ENCODE assay signal across 11 cellular contexts in the genomic region with DNA sequence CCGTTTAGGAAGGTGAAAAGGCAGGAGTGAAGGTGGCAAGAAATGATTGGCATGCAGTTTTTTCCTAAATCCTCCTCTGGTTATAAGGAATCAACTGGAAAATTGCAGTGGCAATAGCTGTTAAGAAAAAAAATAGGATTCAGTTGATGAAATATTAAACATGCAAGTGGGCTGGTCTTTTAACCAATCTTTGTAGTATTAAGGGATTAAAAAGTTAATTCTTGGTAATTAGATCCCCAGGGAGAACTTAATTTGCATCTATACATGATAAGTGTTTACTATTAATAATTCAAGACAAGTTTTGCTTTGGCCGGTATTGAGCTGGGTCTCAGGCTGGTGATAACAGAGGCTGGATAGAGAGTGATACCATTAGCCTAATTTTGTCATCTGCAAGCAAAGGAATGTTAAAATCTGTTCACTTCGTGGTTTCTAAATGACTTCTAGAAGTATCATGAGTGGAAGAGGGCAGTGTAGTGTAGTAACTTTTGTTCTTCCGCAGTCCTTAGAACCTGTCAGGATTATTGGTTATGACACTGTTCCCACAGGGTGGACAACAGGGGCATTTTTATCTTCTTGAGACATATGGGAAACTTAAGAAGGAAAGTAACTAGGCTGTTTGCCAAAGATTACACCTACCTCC.
DNase-seq lines count a peak whose midpoint lies in the region; ATAC-seq and TF ChIP-seq lines count a peak whose summit lies in the region.
"Had no signal": no experiment of that assay in that cellular context is flagged by ENCODE, and none has a peak within 500 bp of the region (broad histone marks: within the 10 kb centered on the region; RNA-seq: fewer than 3 reads in every experiment).

No MANE protein-coding gene starts in this region.

- H3K9me2 ChIP-seq in PC-9 (ENCODE audit: insufficient read depth), result no peaks in the 10 kb centered on the region

- H4K20me1 ChIP-seq in PC-9 (ENCODE audit: insufficient read depth), result no peaks in the 10 kb centered on the region

- H3K79me2 ChIP-seq in PC-9 (ENCODE audit: low read depth), result peaks cover 68% of the 10 kb centered on the region

- POLR2A ChIA-PET in PC-9 (lab: Charles Lee; ENCODE audit: unreplicated experiment), result interaction anchor here (0.5 to 0.6 kb wide), 2 partner anchors 156 to 176 kb away, joined by 3 read pairs; no protein-coding TSS in a partner anchor

- CTCF ChIA-PET in PC-9 (lab: Charles Lee), result interaction anchor here (0.5 to 1.0 kb wide), 3 partner anchors 136 to 158 kb away, joined by 3 to 6 read pairs (median 3); no protein-coding TSS in a partner anchor

- no peaks in the 10 kb centered on the region for H3K27me3 Mint-ChIP-seq in activated T-cell treated with anti-CD3 and anti-CD28 coated beads, Interleukin-2, amount 50 U/mL, for 24 hours
- peaks cover 2% of the 10 kb centered on the region for H3K27me3 Mint-ChIP-seq in endothelial cell (ENCODE audit: unreplicated experiment)
- H3K27me3 Mint-ChIP-seq in stimulated activated naive B cell treated with anti-CD40 and anti-IgM and Interleukin-4, amounts not matched to agents 10 μg/mL and 1 μg/mL and 100 μg/mL, for 72 hours, result no peaks in the 10 kb centered on the region

- peak overlapping the region; percentile 93 for H3K27ac ChIP-seq in PC-9

- no peaks in the 10 kb centered on the region for H3K9me3 ChIP-seq in PC-9 (ENCODE audit: insufficient read depth, low read depth)
- H3K9me3 ChIP-seq: uterus had no signal

- no peak for ATAC-seq in stimulated activated naive B cell treated with anti-CD40 and anti-IgM and Interleukin-4, amounts not matched to agents 10 μg/mL and 1 μg/mL and 100 μg/mL, for 72 hours (replicated peaks)
- no peak for ATAC-seq in esophagus mucosa
- no peak for ATAC-seq in GM21390 (IDR thresholded peaks at IDR 0.05; ENCODE audit: unreplicated experiment)

- BruUV-seq in PC-9 (replicated peaks; lab: Mats Ljungman, UMichigan), result no TSS peak

- no peaks in the 10 kb centered on the region for H3K27me3 ChIP-seq in PC-9 (ENCODE audit: insufficient read depth, low read depth)
- H3K27me3 ChIP-seq: uterus had no signal

- H3K36me3 ChIP-seq in PC-9 (ENCODE audit: low read depth), result peaks cover 11% of the 10 kb centered on the region; the same call in 1 of the 2 replicates
- H3K36me3 ChIP-seq: uterus had no signal

- TF ChIP-seq CTCF in PC-9 (conservative IDR thresholded peaks at IDR 0.05), result no peak
- TF ChIP-seq CTCF in endothelial cell (IDR thresholded peaks at IDR 0.05; ENCODE audit: unreplicated experiment), result no peak

- peak overlapping the region; percentile 87 for H3K27ac Mint-ChIP-seq in activated T-cell treated with anti-CD3 and anti-CD28 coated beads, Interleukin-2, amount 50 U/mL, for 24 hours
- H3K27ac Mint-ChIP-seq in endothelial cell (ENCODE audit: unreplicated experiment), result peak overlapping the region; percentile 95
- H3K27ac Mint-ChIP-seq in stimulated activated naive B cell treated with anti-CD40 and anti-IgM and Interleukin-4, amounts not matched to agents 10 μg/mL and 1 μg/mL and 100 μg/mL, for 72 hours, result no peak overlapping the region

- DNase-seq in activated T-cell treated with anti-CD3 and anti-CD28 coated beads, Interleukin-2, amount 50 U/mL, for 24 hours, result no peak
- DNase-seq in activated T-cell treated with anti-CD3 and anti-CD28 coated beads for 4 hours, result no peak
- no peak for DNase-seq in PC-9
- no peak for DNase-seq in endothelial cell (ENCODE audit: low spot score)
- no peak for DNase-seq in stimulated activated naive B cell treated with anti-CD40 and anti-IgM and Interleukin-4, amounts not matched to agents 10 μg/mL and 1 μg/mL and 100 μg/mL, for 72 hours
- DNase-seq in OCI-M2 (lab: John Stamatoyannopoulos, UW; ENCODE audit: unreplicated experiment), result no peak
- DNase-seq: dermis blood vessel endothelial cell, NCI-H526 treated with DMSO at 0.1 percent for 48 hours, uterus had no signal

- peak overlapping the region; percentile 72 for H3K4me3 Mint-ChIP-seq in activated T-cell treated with anti-CD3 and anti-CD28 coated beads, Interleukin-2, amount 50 U/mL, for 24 hours
- no peak overlapping the region for H3K4me3 Mint-ChIP-seq in endothelial cell (ENCODE audit: unreplicated experiment)
- H3K4me3 Mint-ChIP-seq in stimulated activated naive B cell treated with anti-CD40 and anti-IgM and Interleukin-4, amounts not matched to agents 10 μg/mL and 1 μg/mL and 100 μg/mL, for 72 hours, result peak overlapping the region; percentile 52 to 65

- peaks cover 94% of the 10 kb centered on the region for H3K4me1 Mint-ChIP-seq in activated T-cell treated with anti-CD3 and anti-CD28 coated beads, Interleukin-2, amount 50 U/mL, for 24 hours (ENCODE audit: low read depth)
- H3K4me1 Mint-ChIP-seq in endothelial cell (ENCODE audit: unreplicated experiment), result peaks cover 44% of the 10 kb centered on the region
- peaks cover 12 to 23% of the 10 kb centered on the region in 2 donors for H3K4me1 Mint-ChIP-seq in stimulated activated naive B cell treated with anti-CD40 and anti-IgM and Interleukin-4, amounts not matched to agents 10 μg/mL and 1 μg/mL and 100 μg/mL, for 72 hours

- peaks cover 30% of the 10 kb centered on the region for H3F3A ChIP-seq in PC-9 (ENCODE audit: insufficient read depth, low read depth)

- intact Hi-C loops in PC-9 (cut with micrococcal nuclease; ENCODE audit: unreplicated experiment), result loop anchor here (1.0 kb wide), 6 partner anchors 9 to 119 kb away; partner anchors contain the start of gene PRKCH

- 0 out of 2 replicates have a peak overlapping the region, but pooled peaks have one; percentile 13 for H2AFZ ChIP-seq in PC-9

- peaks cover 37% of the 10 kb centered on the region for H3K4me1 ChIP-seq in PC-9 (replicated peaks; ENCODE audit: insufficient read depth)
- H3K4me1 ChIP-seq: uterus had no signal

- H3K9me3 Mint-ChIP-seq in activated T-cell treated with anti-CD3 and anti-CD28 coated beads, Interleukin-2, amount 50 U/mL, for 24 hours, result no peaks in the 10 kb centered on the region
- no peaks in the 10 kb centered on the region for H3K9me3 Mint-ChIP-seq in endothelial cell (ENCODE audit: unreplicated experiment)
- no peaks in the 10 kb centered on the region for H3K9me3 Mint-ChIP-seq in stimulated activated naive B cell treated with anti-CD40 and anti-IgM and Interleukin-4, amounts not matched to agents 10 μg/mL and 1 μg/mL and 100 μg/mL, for 72 hours

- peak overlapping the region; percentile 50 for H3K4me3 ChIP-seq in PC-9
- H3K4me3 ChIP-seq: uterus had no signal

- H3K4me2 ChIP-seq in PC-9, result peak overlapping the region; percentile 74

- peaks cover 39% of the 10 kb centered on the region for H3K36me3 Mint-ChIP-seq in activated T-cell treated with anti-CD3 and anti-CD28 coated beads, Interleukin-2, amount 50 U/mL, for 24 hours (ENCODE audit: low read depth)
- H3K36me3 Mint-ChIP-seq in endothelial cell (ENCODE audit: low read depth, unreplicated experiment), result no peaks in the 10 kb centered on the region
- H3K36me3 Mint-ChIP-seq in stimulated activated naive B cell treated with anti-CD40 and anti-IgM and Interleukin-4, amounts not matched to agents 10 μg/mL and 1 μg/mL and 100 μg/mL, for 72 hours, result no peaks in the 10 kb centered on the region
